Comparison of ENCODE assay signal across 8 cellular contexts in the genomic region with DNA sequence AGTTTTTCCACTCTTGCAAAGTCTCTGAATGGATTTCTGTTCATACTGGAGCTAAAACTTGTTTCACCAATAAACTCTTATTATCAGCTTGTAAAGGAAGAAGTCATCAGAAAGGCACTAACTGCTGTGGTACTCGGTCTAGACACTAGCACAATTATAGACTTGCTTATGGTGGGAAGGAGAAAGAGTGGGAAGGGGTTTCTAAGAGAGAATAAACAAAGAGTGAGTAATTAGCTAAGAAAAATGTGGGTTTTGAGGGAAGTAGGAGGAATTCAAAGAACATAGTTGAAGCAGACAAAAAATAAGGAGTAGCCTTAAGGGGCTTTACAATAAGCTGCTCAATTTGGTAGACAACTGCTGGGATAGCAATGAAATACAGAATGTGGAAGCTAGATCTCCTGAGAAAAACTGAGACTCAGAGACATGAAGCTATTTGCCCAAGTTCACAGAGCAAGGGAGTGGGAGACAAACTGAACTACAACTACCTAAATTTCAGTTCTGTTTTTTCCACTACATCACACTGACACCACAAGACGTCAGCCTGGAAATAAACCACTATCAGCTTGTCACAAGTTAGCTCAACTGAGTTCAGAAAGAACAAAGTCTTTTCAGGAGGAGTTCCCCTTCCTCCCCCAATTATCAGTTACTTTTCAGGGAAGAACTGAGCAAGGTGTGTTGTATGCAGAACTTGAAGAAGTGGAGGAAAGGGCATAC. TPM values are rescaled to one million over a fixed set of nuclear protein-coding genes. Genes with fewer than 3 reads are reported as not detected.
DNase-seq lines count a peak whose midpoint lies in the region; ATAC-seq and TF ChIP-seq lines count a peak whose summit lies in the region.

No MANE protein-coding gene starts in this region.

- peak; percentile 88 for ATAC-seq in GM18505 (IDR thresholded peaks at IDR 0.05; ENCODE audit: unreplicated experiment)
- peak; percentile 94 for ATAC-seq in GM21717 (IDR thresholded peaks at IDR 0.05; ENCODE audit: unreplicated experiment)

- H3K27me3 ChIP-seq in MM.1S (replicated peaks; ENCODE audit: insufficient read depth, low read length), result no peaks in the 10 kb centered on the region
- H3K27me3 ChIP-seq in tibial artery, result no peaks in the 10 kb centered on the region

- intact Hi-C loops in tibial artery (cut with DNase I; ENCODE audit: low total_unique reads), result no loop called here

- no peak overlapping the region for H2AFZ ChIP-seq in MM.1S (ENCODE audit: low read length)

- no peak overlapping the region for H3K4me3 Mint-ChIP-seq in endothelial cell (ENCODE audit: unreplicated experiment)

- TF ChIP-seq CTCF in MM.1S (IDR thresholded peaks at IDR 0.05; ENCODE audit: low read length) (no peak), endothelial cell (IDR thresholded peaks at IDR 0.05; ENCODE audit: unreplicated experiment) (no peak), tibial artery (IDR thresholded peaks at IDR 0.05) (no peak)

- H3K27ac ChIP-seq in MM.1S (ENCODE audit: low read length), result peak overlapping the region; percentile 49
- no peak overlapping the region for H3K27ac ChIP-seq in tibial artery

- H3K9me2 ChIP-seq in MM.1S (replicated peaks; ENCODE audit: insufficient read depth, low read length), result no peaks in the 10 kb centered on the region

- peaks cover 59% of the 10 kb centered on the region for H3K79me2 ChIP-seq in MM.1S (ENCODE audit: low read length)

- no peaks in the 10 kb centered on the region for H4K20me1 ChIP-seq in MM.1S (ENCODE audit: insufficient read depth, low read length)

- H3F3A ChIP-seq in MM.1S (ENCODE audit: insufficient read depth, low read length), result 0 out of 2 replicates have a peak, but pooled peaks cover 9% of the 10 kb centered on the region

- no peak overlapping the region for H3K4me3 ChIP-seq in MM.1S (ENCODE audit: low read length)
- H3K4me3 ChIP-seq in tibial artery, result no peak overlapping the region

- in situ Hi-C loops in G401 (cut with HindIII; ENCODE audit: low sequenced_read_pairs), result no loop called here

- peaks cover 31% of the 10 kb centered on the region for H3K36me3 Mint-ChIP-seq in endothelial cell (ENCODE audit: low read depth, unreplicated experiment)

- peak; percentile 40 for DNase-seq in MM.1S
- no peak for DNase-seq in endothelial cell (ENCODE audit: low spot score)
- DNase-seq in tibial artery, result no peak
- DNase-seq in NCI-H1417 (lab: John Stamatoyannopoulos, UW), result no peak
- DNase-seq in NCI-H510A treated with DMSO at 0.1 percent for 48 hours (lab: John Stamatoyannopoulos, UW), result no peak
- DNase-seq in G401 (ENCODE audit: low spot score), result no peak

- H3K4me1 ChIP-seq in MM.1S (ENCODE audit: low read length) (peaks cover 22% of the 10 kb centered on the region), tibial artery (peaks cover 0 to 42% (median 25%) of the 10 kb centered on the region in 4 donors)

- peaks cover 2% of the 10 kb centered on the region for H3K27me3 Mint-ChIP-seq in endothelial cell (ENCODE audit: unreplicated experiment)

- H3K9me3 ChIP-seq in MM.1S (replicated peaks; ENCODE audit: insufficient read depth, low read length) (no peaks in the 10 kb centered on the region), tibial artery (no peaks in the 10 kb centered on the region)

- no peaks in the 10 kb centered on the region for H3K9me3 Mint-ChIP-seq in endothelial cell (ENCODE audit: unreplicated experiment)

- no peak for TF ChIP-seq POLR2A in GM18505 (IDR thresholded peaks at IDR 0.05; ENCODE audit: borderline replicate concordance, extremely low read depth, insufficient read depth, insufficient read length)

- H3K4me1 Mint-ChIP-seq in endothelial cell (ENCODE audit: unreplicated experiment), result peaks cover 25% of the 10 kb centered on the region

- H3K27ac Mint-ChIP-seq in endothelial cell (ENCODE audit: unreplicated experiment), result peak overlapping the region; percentile 14

- H3K9ac ChIP-seq in MM.1S (ENCODE audit: low read length), result no peak overlapping the region

- no peak overlapping the region for H3K4me2 ChIP-seq in MM.1S (ENCODE audit: low read depth, low read length)

- H3K36me3 ChIP-seq in MM.1S (replicated peaks; ENCODE audit: insufficient read depth, low read length) (no peaks in the 10 kb centered on the region), tibial artery (peaks cover 0 to 25% (median 0%) of the 10 kb centered on the region in 3 donors)

RNA-seq across cellular contexts. Expression of a gene that starts 59.7 kb away (rescaled TPM):
- 51.1 TPM for total RNA-seq in endothelial cell (ENCODE audit: unreplicated experiment)
- total RNA-seq in G401 (2014; rRNA removed; shearing (Covaris generic)), result 36.8 and 49.5 TPM in 2 replicates
